In genomic region chr17:81865733-81866439, GRCh38 we compare ENCODE assay signal across 1 cellular context.
TF ChIP-seq lines count a peak whose summit lies in the region.

No MANE protein-coding gene starts in this region.

TF ChIP-seq in WTC11, 78 proteins besides CTCF, POLR2A, EP300 and RAD21 (continued from another document):
- TF ChIP-seq AR (CRISPR knock-in tag; IDR thresholded peaks at IDR 0.05) = no peak
